In the genomic region with DNA sequence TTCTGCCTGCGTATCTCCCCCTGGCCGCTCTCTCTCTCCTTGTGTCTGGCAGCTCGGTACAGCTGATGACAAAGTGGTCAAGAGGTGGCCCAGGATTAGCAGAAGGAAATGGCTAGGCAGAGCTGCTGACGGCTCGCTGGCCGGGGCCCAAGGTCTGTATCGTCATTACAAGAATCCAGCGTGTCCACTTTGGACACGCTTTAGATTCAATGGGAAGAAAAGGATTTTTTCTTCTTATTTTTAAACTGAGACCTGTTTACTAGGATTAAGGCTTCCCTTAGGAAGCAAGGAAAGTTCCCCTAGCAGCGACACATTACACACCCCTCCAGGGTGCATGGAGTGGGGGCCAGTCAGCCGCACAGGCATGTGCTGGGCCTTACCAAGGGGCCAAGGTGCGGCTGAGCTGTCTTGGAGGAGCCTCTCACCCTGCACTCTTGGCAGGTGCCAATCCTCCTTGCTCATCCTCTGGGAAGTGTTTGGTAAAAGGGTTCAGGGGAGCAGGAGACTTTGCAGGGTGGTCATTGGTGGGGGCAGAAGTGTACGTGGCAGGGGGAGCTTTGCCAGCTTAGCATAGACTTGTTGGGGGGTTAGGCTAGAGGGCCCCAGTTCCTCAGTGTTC, we compare ENCODE assay signal across 17 cellular contexts.
DNase-seq lines count a peak whose midpoint lies in the region; ATAC-seq and TF ChIP-seq lines count a peak whose summit lies in the region.
"Had no signal": no experiment of that assay in that cellular context is flagged by ENCODE, and none has a peak within 500 bp of the region (broad histone marks: within the 10 kb centered on the region; RNA-seq: fewer than 3 reads in every experiment).

No MANE protein-coding gene starts in this region.

- H3K4me1 Mint-ChIP-seq in IgD-negative memory B cell = peaks cover 2 to 9% (median 4%) of the 10 kb centered on the region in 3 donors
- H3K4me1 Mint-ChIP-seq in WTC11 = no peaks in the 10 kb centered on the region
- H3K4me1 Mint-ChIP-seq: mesothelial cell of epicardium had no signal

- 27% methylated on average over 13 of the region's 13 CpGs for WGBS in right cardiac atrium

- no peaks in the 10 kb centered on the region for H3K9me3 Mint-ChIP-seq in IgD-negative memory B cell
- no peaks in the 10 kb centered on the region for H3K9me3 Mint-ChIP-seq in WTC11
- H3K9me3 Mint-ChIP-seq: activated CD4-positive, alpha-beta memory T cell treated with anti-CD3 and anti-CD28 coated beads, Interleukin-2, amount 10 ng/mL, durations not matched to agents 7 days and 5 days; activated T-helper 2 cell treated with anti-CD3 and anti-CD28 coated beads, Interferon-gamma antibody, Interleukin-2, Interleukin-4, amounts not matched to agents 10 μg/mL and 5 μg/mL and 100 μg/mL, durations not matched to agents 14 hours and 24 hours and 36 hours; mesothelial cell of epicardium; stimulated activated naive B cell treated with anti-CD40 and anti-IgM and Interleukin-4, amounts not matched to agents 10 μg/mL and 1 μg/mL and 100 μg/mL, for 72 hours had no signal

- H3K27me3 Mint-ChIP-seq in IgD-negative memory B cell (no peaks in the 10 kb centered on the region), WTC11 (ENCODE audit: low read depth) (no peaks in the 10 kb centered on the region)
- H3K27me3 Mint-ChIP-seq: activated CD4-positive, alpha-beta memory T cell treated with anti-CD3 and anti-CD28 coated beads, Interleukin-2, amount 10 ng/mL, durations not matched to agents 7 days and 5 days; stimulated activated naive B cell treated with anti-CD40 and anti-IgM and Interleukin-4, amounts not matched to agents 10 μg/mL and 1 μg/mL and 100 μg/mL, for 72 hours had no signal

- CTCF ChIA-PET in WTC11 (lab: Charles Lee) = interaction anchor here (0.6 to 1.9 kb wide), 3 partner anchors 140 to 201 kb away, joined by 3 to 7 read pairs (median 5); a partner anchor contains a TSS

- H3K36me3 Mint-ChIP-seq in IgD-negative memory B cell (peaks cover 14% of the 10 kb centered on the region), WTC11 (peaks cover 82% of the 10 kb centered on the region)

- no peaks in the 10 kb centered on the region for H3K27me3 ChIP-seq in right cardiac atrium (ENCODE audit: control insufficient read depth, insufficient read depth)
- H3K27me3 ChIP-seq: neutrophil had no signal

- H3K27ac Mint-ChIP-seq in IgD-negative memory B cell (peak overlapping the region in 2 of 3 donors; percentile 82 to 87), WTC11 (no peak overlapping the region)
- H3K27ac Mint-ChIP-seq: activated CD4-positive, alpha-beta memory T cell treated with anti-CD3 and anti-CD28 coated beads, Interleukin-2, amount 10 ng/mL, durations not matched to agents 7 days and 5 days; activated T-helper 2 cell treated with anti-CD3 and anti-CD28 coated beads, Interferon-gamma antibody, Interleukin-2, Interleukin-4, amounts not matched to agents 10 μg/mL and 5 μg/mL and 100 μg/mL, durations not matched to agents 14 hours and 24 hours and 36 hours; mesothelial cell of epicardium; stimulated activated naive B cell treated with anti-CD40 and anti-IgM and Interleukin-4, amounts not matched to agents 10 μg/mL and 1 μg/mL and 100 μg/mL, for 72 hours had no signal

- POLR2A ChIA-PET in WTC11 (lab: Charles Lee) = no interaction called here

- peak overlapping the region; percentile 40 for H3K27ac ChIP-seq in right cardiac atrium (ENCODE audit: low read length)
- H3K27ac ChIP-seq: neutrophil had no signal

- TF ChIP-seq CTCF in WTC11 (IDR thresholded peaks at IDR 0.05) = no peak

- DNase-seq in dermis blood vessel endothelial cell = peak; percentile 87
- peak; percentile 94 to 98 (median 97) for DNase-seq in right cardiac atrium
- peak; percentile 88 for DNase-seq in sciatic nerve (ENCODE audit: low spot score)
- no peak for DNase-seq in WTC11 (ENCODE audit: low spot score)
- DNase-seq in NCI-H2196 treated with DMSO at 0.1 percent for 48 hours (lab: John Stamatoyannopoulos, UW; ENCODE audit: unreplicated experiment) = no peak
- no peak for DNase-seq in stimulated activated naive CD4-positive, alpha-beta T cell (lab: John Stamatoyannopoulos, UW)
- no peak for DNase-seq in kidney tubule cell (ENCODE audit: low spot score)
- DNase-seq: activated CD4-positive, alpha-beta memory T cell treated with anti-CD3 and anti-CD28 coated beads, Interleukin-2, amount 10 ng/mL, durations not matched to agents 7 days and 5 days; foreskin fibroblast; NCI-H1930; NCI-H510A; stimulated activated naive B cell treated with anti-CD40 and anti-IgM and Interleukin-4, amounts not matched to agents 10 μg/mL and 1 μg/mL and 100 μg/mL, for 72 hours had no signal

- H3K4me1 ChIP-seq in right cardiac atrium (ENCODE audit: control insufficient read depth, insufficient read depth, low read length) = peaks cover 10% of the 10 kb centered on the region

- no peak overlapping the region for H3K4me3 Mint-ChIP-seq in IgD-negative memory B cell
- H3K4me3 Mint-ChIP-seq in WTC11 = no peak overlapping the region
- H3K4me3 Mint-ChIP-seq: activated CD4-positive, alpha-beta memory T cell treated with anti-CD3 and anti-CD28 coated beads, Interleukin-2, amount 10 ng/mL, durations not matched to agents 7 days and 5 days; mesothelial cell of epicardium; stimulated activated naive B cell treated with anti-CD40 and anti-IgM and Interleukin-4, amounts not matched to agents 10 μg/mL and 1 μg/mL and 100 μg/mL, for 72 hours had no signal

- ATAC-seq in right cardiac atrium = peak; percentile 94 to 96
- peak; percentile 88 for ATAC-seq in sciatic nerve
- no peak for ATAC-seq in WTC11
- ATAC-seq: stimulated activated naive B cell treated with anti-CD40 and anti-IgM and Interleukin-4, amounts not matched to agents 10 μg/mL and 1 μg/mL and 100 μg/mL, for 72 hours had no signal

- H3K9me3 ChIP-seq in right cardiac atrium (ENCODE audit: control insufficient read depth, low read length) = no peaks in the 10 kb centered on the region
- H3K9me3 ChIP-seq: neutrophil had no signal

- intact Hi-C loops in right cardiac atrium (cut with DNase I) (no loop called here), sciatic nerve (cut with DNase I) (loop anchor here (10.0 kb wide), 1 partner anchor 114 kb away; no protein-coding TSS in a partner anchor)

- no peak overlapping the region for H3K4me3 ChIP-seq in right cardiac atrium (ENCODE audit: low read length)
- H3K4me3 ChIP-seq: skin epidermis had no signal

TF ChIP-seq in WTC11, 78 proteins besides CTCF, POLR2A, EP300 and RAD21:
- TF ChIP-seq, protein P1, sequence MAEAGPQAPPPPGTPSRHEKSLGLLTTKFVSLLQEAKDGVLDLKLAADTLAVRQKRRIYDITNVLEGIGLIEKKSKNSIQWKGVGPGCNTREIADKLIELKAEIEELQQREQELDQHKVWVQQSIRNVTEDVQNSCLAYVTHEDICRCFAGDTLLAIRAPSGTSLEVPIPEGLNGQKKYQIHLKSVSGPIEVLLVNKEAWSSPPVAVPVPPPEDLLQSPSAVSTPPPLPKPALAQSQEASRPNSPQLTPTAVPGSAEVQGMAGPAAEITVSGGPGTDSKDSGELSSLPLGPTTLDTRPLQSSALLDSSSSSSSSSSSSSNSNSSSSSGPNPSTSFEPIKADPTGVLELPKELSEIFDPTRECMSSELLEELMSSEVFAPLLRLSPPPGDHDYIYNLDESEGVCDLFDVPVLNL (CRISPR knock-in tag; IDR thresholded peaks at IDR 0.05; ENCODE audit: borderline replicate concordance, low read depth) = no peak
- TF ChIP-seq, protein P2, sequence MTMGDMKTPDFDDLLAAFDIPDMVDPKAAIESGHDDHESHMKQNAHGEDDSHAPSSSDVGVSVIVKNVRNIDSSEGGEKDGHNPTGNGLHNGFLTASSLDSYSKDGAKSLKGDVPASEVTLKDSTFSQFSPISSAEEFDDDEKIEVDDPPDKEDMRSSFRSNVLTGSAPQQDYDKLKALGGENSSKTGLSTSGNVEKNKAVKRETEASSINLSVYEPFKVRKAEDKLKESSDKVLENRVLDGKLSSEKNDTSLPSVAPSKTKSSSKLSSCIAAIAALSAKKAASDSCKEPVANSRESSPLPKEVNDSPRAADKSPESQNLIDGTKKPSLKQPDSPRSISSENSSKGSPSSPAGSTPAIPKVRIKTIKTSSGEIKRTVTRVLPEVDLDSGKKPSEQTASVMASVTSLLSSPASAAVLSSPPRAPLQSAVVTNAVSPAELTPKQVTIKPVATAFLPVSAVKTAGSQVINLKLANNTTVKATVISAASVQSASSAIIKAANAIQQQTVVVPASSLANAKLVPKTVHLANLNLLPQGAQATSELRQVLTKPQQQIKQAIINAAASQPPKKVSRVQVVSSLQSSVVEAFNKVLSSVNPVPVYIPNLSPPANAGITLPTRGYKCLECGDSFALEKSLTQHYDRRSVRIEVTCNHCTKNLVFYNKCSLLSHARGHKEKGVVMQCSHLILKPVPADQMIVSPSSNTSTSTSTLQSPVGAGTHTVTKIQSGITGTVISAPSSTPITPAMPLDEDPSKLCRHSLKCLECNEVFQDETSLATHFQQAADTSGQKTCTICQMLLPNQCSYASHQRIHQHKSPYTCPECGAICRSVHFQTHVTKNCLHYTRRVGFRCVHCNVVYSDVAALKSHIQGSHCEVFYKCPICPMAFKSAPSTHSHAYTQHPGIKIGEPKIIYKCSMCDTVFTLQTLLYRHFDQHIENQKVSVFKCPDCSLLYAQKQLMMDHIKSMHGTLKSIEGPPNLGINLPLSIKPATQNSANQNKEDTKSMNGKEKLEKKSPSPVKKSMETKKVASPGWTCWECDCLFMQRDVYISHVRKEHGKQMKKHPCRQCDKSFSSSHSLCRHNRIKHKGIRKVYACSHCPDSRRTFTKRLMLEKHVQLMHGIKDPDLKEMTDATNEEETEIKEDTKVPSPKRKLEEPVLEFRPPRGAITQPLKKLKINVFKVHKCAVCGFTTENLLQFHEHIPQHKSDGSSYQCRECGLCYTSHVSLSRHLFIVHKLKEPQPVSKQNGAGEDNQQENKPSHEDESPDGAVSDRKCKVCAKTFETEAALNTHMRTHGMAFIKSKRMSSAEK (CRISPR knock-in tag; IDR thresholded peaks at IDR 0.05; ENCODE audit: borderline replicate concordance) = no peak
- TF ChIP-seq PRRX2 (CRISPR knock-in tag; IDR thresholded peaks at IDR 0.05) = no peak
- no peak for TF ChIP-seq GABPB1 (CRISPR knock-in tag; IDR thresholded peaks at IDR 0.05)
- no peak for TF ChIP-seq ZNF671 (CRISPR knock-in tag; IDR thresholded peaks at IDR 0.05)
- no peak for TF ChIP-seq OVOL2 (CRISPR knock-in tag; IDR thresholded peaks at IDR 0.05; ENCODE audit: borderline replicate concordance)
- no peak for TF ChIP-seq ZNF219 (CRISPR knock-in tag; IDR thresholded peaks at IDR 0.05; ENCODE audit: borderline replicate concordance)
- TF ChIP-seq, protein P3, sequence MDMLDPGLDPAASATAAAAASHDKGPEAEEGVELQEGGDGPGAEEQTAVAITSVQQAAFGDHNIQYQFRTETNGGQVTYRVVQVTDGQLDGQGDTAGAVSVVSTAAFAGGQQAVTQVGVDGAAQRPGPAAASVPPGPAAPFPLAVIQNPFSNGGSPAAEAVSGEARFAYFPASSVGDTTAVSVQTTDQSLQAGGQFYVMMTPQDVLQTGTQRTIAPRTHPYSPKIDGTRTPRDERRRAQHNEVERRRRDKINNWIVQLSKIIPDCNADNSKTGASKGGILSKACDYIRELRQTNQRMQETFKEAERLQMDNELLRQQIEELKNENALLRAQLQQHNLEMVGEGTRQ (CRISPR knock-in tag; IDR thresholded peaks at IDR 0.05) = no peak

Comparison
In these comparisons a context has a peak if more than half of its experiments do, and no peak if none do; other contexts are left out.
1. DNase-seq: peak in dermis blood vessel endothelial cell (single experiment), right cardiac atrium (3 of 3) and sciatic nerve (single experiment); none in WTC11 (single experiment), NCI-H2196 treated with DMSO at 0.1 percent for 48 hours (single experiment), stimulated activated naive CD4-positive, alpha-beta T cell (0 of 6) and kidney tubule cell (single experiment).